In the genomic region with DNA sequence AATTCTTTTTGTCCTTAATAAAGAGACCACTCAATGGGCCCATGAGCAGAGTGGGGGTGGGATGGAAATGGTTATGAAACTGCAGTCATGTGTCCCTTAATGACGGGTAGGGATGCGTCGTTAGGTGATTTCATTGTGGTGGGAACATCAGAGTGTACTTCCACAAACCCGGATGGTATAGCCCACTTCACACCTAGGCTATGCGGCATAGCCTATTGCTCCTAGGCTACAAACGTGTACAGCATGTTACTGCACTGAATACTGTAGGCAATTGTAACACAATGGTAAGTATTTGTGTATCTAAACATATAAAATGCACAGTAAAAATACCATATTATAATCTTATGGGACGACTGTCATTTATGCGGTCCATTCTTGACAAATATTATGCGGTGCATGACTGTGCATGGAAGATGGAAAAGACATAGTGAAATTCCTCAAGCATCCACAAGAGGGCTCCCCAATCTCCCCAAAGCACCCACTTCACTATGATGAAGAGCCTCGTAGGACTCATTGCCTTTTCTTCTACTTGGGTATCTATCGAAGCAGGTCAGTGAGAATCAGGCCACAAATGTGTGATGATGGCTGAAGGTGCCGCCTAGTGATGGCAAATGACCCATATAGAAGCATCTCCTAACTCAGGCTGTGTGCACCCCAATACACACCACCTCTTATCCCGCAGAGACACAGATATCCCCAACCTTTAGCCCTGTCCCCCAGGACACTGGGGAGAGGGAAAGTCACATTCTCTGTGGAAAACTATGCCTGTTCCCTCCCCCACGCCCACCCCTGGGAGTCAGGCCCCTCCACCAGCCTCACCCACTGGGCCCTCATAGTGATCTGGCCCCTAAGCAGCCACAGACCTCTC, we compare ENCODE assay signal across 1 cellular context.
TF ChIP-seq lines count a peak whose summit lies in the region.

No MANE protein-coding gene starts in this region.

TF ChIP-seq in HCT116, 20 proteins besides CTCF, POLR2A, EP300 and RAD21:
- TF ChIP-seq, protein P1, sequence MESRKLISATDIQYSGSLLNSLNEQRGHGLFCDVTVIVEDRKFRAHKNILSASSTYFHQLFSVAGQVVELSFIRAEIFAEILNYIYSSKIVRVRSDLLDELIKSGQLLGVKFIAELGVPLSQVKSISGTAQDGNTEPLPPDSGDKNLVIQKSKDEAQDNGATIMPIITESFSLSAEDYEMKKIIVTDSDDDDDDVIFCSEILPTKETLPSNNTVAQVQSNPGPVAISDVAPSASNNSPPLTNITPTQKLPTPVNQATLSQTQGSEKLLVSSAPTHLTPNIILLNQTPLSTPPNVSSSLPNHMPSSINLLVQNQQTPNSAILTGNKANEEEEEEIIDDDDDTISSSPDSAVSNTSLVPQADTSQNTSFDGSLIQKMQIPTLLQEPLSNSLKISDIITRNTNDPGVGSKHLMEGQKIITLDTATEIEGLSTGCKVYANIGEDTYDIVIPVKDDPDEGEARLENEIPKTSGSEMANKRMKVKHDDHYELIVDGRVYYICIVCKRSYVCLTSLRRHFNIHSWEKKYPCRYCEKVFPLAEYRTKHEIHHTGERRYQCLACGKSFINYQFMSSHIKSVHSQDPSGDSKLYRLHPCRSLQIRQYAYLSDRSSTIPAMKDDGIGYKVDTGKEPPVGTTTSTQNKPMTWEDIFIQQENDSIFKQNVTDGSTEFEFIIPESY (IDR thresholded peaks at IDR 0.05; ENCODE audit: extremely low read depth, insufficient replicate concordance, low read length): no peak
- TF ChIP-seq REST (IDR thresholded peaks at IDR 0.05; ENCODE audit: low read depth) (no peak), EZH2phosphoT487 (IDR thresholded peaks at IDR 0.05; ENCODE audit: borderline replicate concordance) (no peak), CEBPB (IDR thresholded peaks at IDR 0.05; ENCODE audit: low read depth) (no peak), ZNF274 (IDR thresholded peaks at IDR 0.05; ENCODE audit: low read depth, low read length) (no peak), YY1 (IDR thresholded peaks at IDR 0.05; ENCODE audit: extremely low read depth, insufficient replicate concordance, low read depth, low read length) (no peak), FOSL1 (IDR thresholded peaks at IDR 0.05; ENCODE audit: low read depth) (no peak), ELF1 (IDR thresholded peaks at IDR 0.05; ENCODE audit: borderline replicate concordance, low read depth) (no peak), TCF7L2 (IDR thresholded peaks at IDR 0.05; ENCODE audit: borderline replicate concordance, extremely low read depth, insufficient read depth, insufficient read length) (no peak), SIN3A (IDR thresholded peaks at IDR 0.05; ENCODE audit: low read depth) (no peak), ZFX (IDR thresholded peaks at IDR 0.05) (no peak), CBX3 (IDR thresholded peaks at IDR 0.05; ENCODE audit: low read depth) (no peak), JUND (IDR thresholded peaks at IDR 0.05) (no peak), EZH2 (IDR thresholded peaks at IDR 0.05) (no peak)
- TF ChIP-seq, protein P2, sequence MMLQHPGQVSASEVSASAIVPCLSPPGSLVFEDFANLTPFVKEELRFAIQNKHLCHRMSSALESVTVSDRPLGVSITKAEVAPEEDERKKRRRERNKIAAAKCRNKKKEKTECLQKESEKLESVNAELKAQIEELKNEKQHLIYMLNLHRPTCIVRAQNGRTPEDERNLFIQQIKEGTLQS (IDR thresholded peaks at IDR 0.05): no peak
- TF ChIP-seq, protein P3, sequence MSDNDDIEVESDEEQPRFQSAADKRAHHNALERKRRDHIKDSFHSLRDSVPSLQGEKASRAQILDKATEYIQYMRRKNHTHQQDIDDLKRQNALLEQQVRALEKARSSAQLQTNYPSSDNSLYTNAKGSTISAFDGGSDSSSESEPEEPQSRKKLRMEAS (IDR thresholded peaks at IDR 0.05): no peak
